ENCODE assay signal across 8 cellular contexts in the genomic region with DNA sequence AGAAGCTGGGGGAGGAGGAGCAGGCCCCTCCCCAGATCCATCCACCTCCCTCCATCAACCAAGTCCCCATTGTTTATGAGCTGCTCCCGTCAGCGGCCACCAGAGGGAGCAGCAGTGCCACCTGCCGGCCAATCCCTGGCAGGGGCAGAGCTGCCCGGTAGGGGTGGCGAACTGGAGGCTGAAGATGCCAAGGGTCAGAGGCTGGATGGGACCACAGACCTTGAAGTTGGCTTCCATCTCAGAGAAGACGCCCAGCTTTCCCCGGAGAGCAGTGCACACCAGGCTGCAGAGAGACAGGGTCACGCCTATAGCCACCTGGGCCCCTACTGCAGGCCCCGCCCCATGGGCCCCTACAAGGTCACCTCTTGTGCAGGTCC. TPM values are rescaled to one million over a fixed set of nuclear protein-coding genes. Genes with fewer than 3 reads are reported as not detected.
DNase-seq lines count a peak whose midpoint lies in the region; ATAC-seq, FAIRE-seq and TF ChIP-seq lines count a peak whose summit lies in the region.

No MANE protein-coding gene starts in this region.

- no peak overlapping the region for H3K9ac ChIP-seq in colonic mucosa (ENCODE audit: low read depth in 2 of 2, low read length in 2 of 2)

- H3K4me3 ChIP-seq in AG10803 (ENCODE audit: low read length) (no peak overlapping the region), colonic mucosa (no peak overlapping the region), right lobe of liver (no peak overlapping the region)

- peaks cover 7% of the 10 kb centered on the region for H3K36me3 ChIP-seq in colonic mucosa
- peaks cover 0 to 11% (median 0%) of the 10 kb centered on the region in 4 donors for H3K36me3 ChIP-seq in right lobe of liver

- H3K4me1 ChIP-seq in colonic mucosa: peaks cover 5% of the 10 kb centered on the region
- peaks cover 0 to 17% (median 6%) of the 10 kb centered on the region in 4 donors for H3K4me1 ChIP-seq in right lobe of liver

- TF ChIP-seq POLR2A in H54 (IDR thresholded peaks at IDR 0.05; ENCODE audit: low read depth, low read length) (no peak), right lobe of liver (IDR thresholded peaks at IDR 0.05) (no peak)

- no peak overlapping the region for H3K27ac ChIP-seq in colonic mucosa
- H3K27ac ChIP-seq in right lobe of liver: no peak overlapping the region

- WGBS in right lobe of liver (ENCODE audit: insufficient coverage, low coverage, low lambda C conversion rate, missing lambda C conversion rate): no CpG with 5 or more reads among the region's 9 CpGs

- H3K27me3 ChIP-seq in colonic mucosa (no peaks in the 10 kb centered on the region), right lobe of liver (no peaks in the 10 kb centered on the region)

- ATAC-seq in right lobe of liver (peak; percentile 43 to 60 (median 52)), HG03457 (IDR thresholded peaks at IDR 0.05; ENCODE audit: unreplicated experiment) (no peak)

- peak; percentile 67 for DNase-seq in AG10803 (ENCODE audit: low read depth)
- DNase-seq in H54 (ENCODE audit: insufficient read length, low spot score): peak; percentile 77
- peak; percentile 45 for DNase-seq in NCI-H510A (lab: John Stamatoyannopoulos, UW)
- DNase-seq in activated CD4-positive, alpha-beta T cell treated with anti-CD3 and anti-CD28 coated beads for 48 hours: peak; percentile 87
- DNase-seq in colonic mucosa: peak; percentile 76
- DNase-seq in right lobe of liver: peak; percentile 80 to 83 (median 80)
- peak; percentile 65 for DNase-seq in stimulated activated CD8-positive, alpha-beta memory T cell treated with anti-CD3 and anti-CD28 coated beads, Interleukin-12 subunit alpha, Interleukin-12 subunit beta, amount 100 ng/mL, for 1 hour (ENCODE audit: low read depth)

- no peaks in the 10 kb centered on the region for H3K9me3 ChIP-seq in colonic mucosa
- H3K9me3 ChIP-seq in right lobe of liver: no peaks in the 10 kb centered on the region

- FAIRE-seq in H54 (lab: Jason Lieb, UNC): no peak

- TF ChIP-seq CTCF in AG10803 (conservative IDR thresholded peaks at IDR 0.05; ENCODE audit: low read length) (peak; percentile 98), colonic mucosa (IDR thresholded peaks at IDR 0.05) (peak; percentile 98), right lobe of liver (IDR thresholded peaks at IDR 0.05) (peak; percentile 98 to 99 (median 99))

- intact Hi-C loops in colonic mucosa (cut with DNase I) (loop anchor here (5.0 kb wide), 1 partner anchor 103 kb away; no protein-coding TSS in a partner anchor), right lobe of liver (cut with DNase I) (loop anchor here (10.0 kb wide), 1 partner anchor 100 kb away; no protein-coding TSS in a partner anchor)

RNA-seq across cellular contexts. Expression of a gene that starts 3.6 kb away (rescaled TPM):
- total RNA-seq in colonic mucosa (10 to 100 TPM; 41.9 to 53.5 TPM), right lobe of liver (10 to 100 TPM; 19.4 to 66.1 (median 23.3) TPM)

RNA-seq across cellular contexts. Expression of a gene that starts 5.1 kb away (rescaled TPM):
- total RNA-seq in colonic mucosa (1 to 10 TPM; 1.2 TPM), right lobe of liver (1 to 10 TPM in 3 of 6 experiments, under 1 TPM in 3; 0.49 to 1.3 (median 1.0) TPM)

RNA-seq across cellular contexts. Expression of a gene that starts 5.8 kb away (rescaled TPM):
- total RNA-seq in colonic mucosa: 10 to 100 TPM; 11.2 to 16.3 TPM
- 10 to 100 TPM in 2 of 6 experiments, 1 to 10 TPM in 4; 4.9 to 19.2 (median 6.6) TPM for total RNA-seq in right lobe of liver

RNA-seq across cellular contexts. Expression of a gene that starts 12.1 kb away (rescaled TPM):
- total RNA-seq in colonic mucosa (10 to 100 TPM in 1 of 2 donors, 1 to 10 TPM in 1; 9.6 to 22.5 TPM), right lobe of liver (10 to 100 TPM in 1 of 6 experiments, 1 to 10 TPM in 5; 5.1 to 13.9 (median 7.8) TPM)

RNA-seq across cellular contexts. Expression of a gene that starts 15.5 kb away (rescaled TPM):
- 1 to 10 TPM in 1 of 2 donors, under 1 TPM in 1; 0.84 to 4.2 TPM for total RNA-seq in colonic mucosa
- total RNA-seq in right lobe of liver: 1 to 10 TPM in 1 of 6 experiments, under 1 TPM in 3, not detected in 2; 0.35 to 1.2 (median 0.89) TPM
